ENCODE assay signal across 34 cellular contexts in the genomic region with DNA sequence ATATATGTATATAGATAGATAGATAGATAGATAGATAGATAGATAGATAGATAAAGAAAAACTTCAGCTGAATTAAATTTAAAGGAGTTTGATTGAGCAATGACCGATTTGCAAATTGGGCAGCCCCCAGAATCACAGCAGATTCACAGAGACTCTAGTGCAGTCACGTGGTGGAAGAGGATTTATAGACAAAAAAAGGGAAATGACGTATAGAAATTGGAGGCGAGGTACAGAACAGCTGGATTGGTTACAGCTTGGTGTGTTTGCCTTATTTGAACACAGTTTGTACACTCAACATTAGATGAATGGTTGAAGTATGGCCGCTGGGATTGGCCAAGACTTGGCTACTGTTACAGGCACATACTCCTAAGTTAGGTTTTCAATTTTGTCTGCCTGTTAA.
"Had no signal": no experiment of that assay in that cellular context is flagged by ENCODE, and none has a peak within 500 bp of the region (broad histone marks: within the 10 kb centered on the region; RNA-seq: fewer than 3 reads in every experiment).

No MANE protein-coding gene starts in this region.

- H3K27ac ChIP-seq: brain microvascular endothelial cell, KMS-11, WERI-Rb-1 had no signal

- H3K36me3 ChIP-seq: brain microvascular endothelial cell, WERI-Rb-1 had no signal

- FAIRE-seq: colon had no signal

- ATAC-seq: activated CD8-positive, alpha-beta memory T cell treated with anti-CD3 and anti-CD28 coated beads, Interleukin-2, amount 10 ng/mL, durations not matched to agents 7 days and 5 days; activated T-cell treated with anti-CD3 and anti-CD28 coated beads, Interleukin-2, amount 50 U/mL, for 72 hours; activated T-helper 17 cell treated with anti-CD3 and anti-CD28 coated beads, Interleukin-2, amount 50 U/mL, for 72 hours had no signal

- H3K4me2 ChIP-seq: KMS-11 had no signal

- H3K27me3 ChIP-seq: brain microvascular endothelial cell had no signal

- DNase-seq: activated CD4-positive, alpha-beta memory T cell treated with anti-CD3 and anti-CD28 coated beads, Interleukin-2, amount 10 ng/mL, durations not matched to agents 7 days and 5 days; activated CD4-positive, alpha-beta T cell treated with anti-CD3 and anti-CD28 coated beads for 1 hour; activated CD4-positive, alpha-beta T cell treated with anti-CD3 and anti-CD28 coated beads for 48 hours; activated CD4-positive, CD25-positive, alpha-beta regulatory T cell; activated CD8-positive, alpha-beta memory T cell treated with anti-CD3 and anti-CD28 coated beads for 24 hours; activated CD8-positive, alpha-beta memory T cell treated with anti-CD3 and anti-CD28 coated beads, Interleukin-2, amount 10 ng/mL, durations not matched to agents 7 days and 5 days; activated CD8-positive, alpha-beta memory T cell treated with anti-CD3 and anti-CD28 coated beads, Interleukin-2, amount 50 U/mL, for 48 hours; activated effector memory CD4-positive, alpha-beta T cell treated with anti-CD3 and anti-CD28 coated beads, Interleukin-2, amount 50 U/mL, for 16 hours; activated naive CD4-positive, alpha-beta T cell; activated naive CD4-positive, alpha-beta T cell treated with anti-CD3 and anti-CD28 coated beads, Interleukin-2, amount 50 U/mL, for 16 hours; activated naive CD8-positive, alpha-beta T cell treated with anti-CD3 and anti-CD28 coated beads for 36 hours; activated T-cell treated with anti-CD3 and anti-CD28 coated beads, Interleukin-2, amount 50 U/mL, for 72 hours; amniotic stem cell; aorta; brain microvascular endothelial cell; central memory CD4-positive, alpha-beta T cell; NCI-H1048; NCI-H1105 treated with DMSO at 0.1 percent for 48 hours; NCI-H1436 treated with DMSO at 0.1 percent for 48 hours; NCI-H1694 treated with DMSO at 0.1 percent for 48 hours; NCI-H2029; NCI-H345; NCI-H524 treated with DMSO at 0.1 percent for 48 hours; NCI-H748 treated with DMSO at 0.1 percent for 48 hours; NK-92 treated with Interleukin-12 subunit alpha and Interleukin-12 subunit beta, amount 100 ng/mL, for 24 hours; SHP77 treated with DMSO at 0.1 percent for 48 hours; SW 1271; T-helper 1 cell; T-helper 2 cell; T-helper 9 cell; WERI-Rb-1 had no signal

- H3K9ac ChIP-seq: KMS-11 had no signal
